15 cellular contexts compared by ENCODE assay signal in genomic region chr4:101280866-101281600, GRCh38.
"Had no signal": no experiment of that assay in that cellular context is flagged by ENCODE, and none has a peak within 500 bp of the region (broad histone marks: within the 10 kb centered on the region; RNA-seq: fewer than 3 reads in every experiment).

No MANE protein-coding gene starts in this region.

- H3K4me1 ChIP-seq: breast epithelium had no signal

- H3K36me3 Mint-ChIP-seq: stimulated activated effector memory CD8-positive, alpha-beta T cell treated with anti-CD3 and anti-CD28 coated beads, Interleukin-12 subunit alpha, Interleukin-12 subunit beta, amount 100 ng/mL, for 72 hours had no signal

- H3K27me3 Mint-ChIP-seq: activated naive CD8-positive, alpha-beta T cell treated with anti-CD3 and anti-CD28 coated beads, Interleukin-2, amount 50 U/mL, for 24 hours had no signal

- H3K36me3 ChIP-seq: ascending aorta, breast epithelium, thyroid gland had no signal

- H3K4me2 ChIP-seq: hepatocyte had no signal

- H3K27ac ChIP-seq: ascending aorta, breast epithelium, hepatocyte, thyroid gland had no signal

- H3K9me3 Mint-ChIP-seq: activated naive CD4-positive, alpha-beta T cell treated with anti-CD3 and anti-CD28 coated beads for 36 hours; activated naive CD8-positive, alpha-beta T cell treated with anti-CD3 and anti-CD28 coated beads, Interleukin-2, amount 50 U/mL, for 24 hours; activated T-helper 2 cell treated with anti-CD3 and anti-CD28 coated beads, Interferon-gamma antibody, Interleukin-2, Interleukin-4, amounts not matched to agents 10 μg/mL and 5 μg/mL and 100 μg/mL, durations not matched to agents 14 hours and 24 hours and 36 hours; stimulated activated effector memory CD8-positive, alpha-beta T cell treated with anti-CD3 and anti-CD28 coated beads, Interleukin-12 subunit alpha, Interleukin-12 subunit beta, amount 100 ng/mL, for 72 hours had no signal

- H3K4me3 Mint-ChIP-seq: activated naive CD4-positive, alpha-beta T cell treated with anti-CD3 and anti-CD28 coated beads for 36 hours; activated naive CD8-positive, alpha-beta T cell treated with anti-CD3 and anti-CD28 coated beads, Interleukin-2, amount 50 U/mL, for 24 hours; stimulated activated effector memory CD8-positive, alpha-beta T cell treated with anti-CD3 and anti-CD28 coated beads, Interleukin-12 subunit alpha, Interleukin-12 subunit beta, amount 100 ng/mL, for 72 hours had no signal

- H3K9me3 ChIP-seq: ascending aorta, breast epithelium, thyroid gland had no signal

- H3K27me3 ChIP-seq: ascending aorta, breast epithelium, hepatocyte, thyroid gland had no signal

- H2AFZ ChIP-seq: hepatocyte had no signal

- H3K4me3 ChIP-seq: ascending aorta, breast epithelium, hepatocyte, thyroid gland had no signal

- H3K27ac Mint-ChIP-seq: activated naive CD4-positive, alpha-beta T cell treated with anti-CD3 and anti-CD28 coated beads for 36 hours; activated naive CD8-positive, alpha-beta T cell treated with anti-CD3 and anti-CD28 coated beads, Interleukin-2, amount 50 U/mL, for 24 hours; activated T-helper 2 cell treated with anti-CD3 and anti-CD28 coated beads, Interferon-gamma antibody, Interleukin-2, Interleukin-4, amounts not matched to agents 10 μg/mL and 5 μg/mL and 100 μg/mL, durations not matched to agents 14 hours and 24 hours and 36 hours; naive thymus-derived CD4-positive, alpha-beta T cell had no signal

- DNase-seq: activated CD4-positive, CD25-positive, alpha-beta regulatory T cell treated with anti-CD3 and anti-CD28 coated beads, Interleukin-2, amount 50 U/mL, for 72 hours; activated naive CD4-positive, alpha-beta T cell treated with anti-CD3 and anti-CD28 coated beads for 36 hours; activated naive CD8-positive, alpha-beta T cell treated with anti-CD3 and anti-CD28 coated beads, Interleukin-2, amount 50 U/mL, for 24 hours; kidney glomerular epithelial cell; naive thymus-derived CD4-positive, alpha-beta T cell; posterior cingulate gyrus; retina; stimulated activated CD4-positive, alpha-beta T cell treated with anti-CD3 and anti-CD28 coated beads, Interleukin-12 subunit alpha, Interleukin-12 subunit beta, amount 100 ng/mL, for 4 hours; T-helper 9 cell; thyroid gland had no signal
